ENCODE assay signal across 20 cellular contexts in genomic region chr1:53408013-53408754, GRCh38. TPM values are rescaled to one million over a fixed set of nuclear protein-coding genes. Genes with fewer than 3 reads are reported as not detected.
A peak's percentile ranks its signal among the peaks of the same experiment; 100 is the strongest.
DNase-seq lines count a peak whose midpoint lies in the region; ATAC-seq, FAIRE-seq and TF ChIP-seq lines count a peak whose summit lies in the region.
"Had no signal": no experiment of that assay in that cellular context is flagged by ENCODE, and none has a peak within 500 bp of the region (broad histone marks: within the 10 kb centered on the region; RNA-seq: fewer than 3 reads in every experiment).

No MANE protein-coding gene starts in this region.

- BruUV-seq in Calu3 (replicated peaks; lab: Mats Ljungman, UMichigan) (no TSS peak), HepG2 (replicated peaks; lab: Mats Ljungman, UMichigan) (no TSS peak)

- no peak for FAIRE-seq in HepG2 (lab: Jason Lieb, UNC)
- FAIRE-seq: bronchial epithelial cell, TTC549 had no signal

- H3K4me3 ChIP-seq in HepG2 (replicated peaks in 1 of 3; ENCODE audit: insufficient read depth in 1 of 3, low read depth in 2 of 3, low read length in 3 of 3), result no peak overlapping the region
- H3K4me3 ChIP-seq: left ventricle myocardium inferior, tibial artery had no signal

- H3K27me3 Mint-ChIP-seq in activated CD8-positive, alpha-beta T cell treated with anti-CD3 and anti-CD28 coated beads, Interleukin-2, amount 10 ng/mL, durations not matched to agents 7 days and 5 days (ENCODE audit: low read depth), result peaks cover 5% of the 10 kb centered on the region
- H3K27me3 Mint-ChIP-seq in CD14-positive monocyte (ENCODE audit: low read depth in 3 of 3), result peaks cover 0 to 10% (median 3%) of the 10 kb centered on the region in 3 donors
- H3K27me3 Mint-ChIP-seq in Calu3 (ENCODE audit: unreplicated experiment), result peaks cover 51% of the 10 kb centered on the region

- H3K4me2 ChIP-seq in HepG2 (ENCODE audit: low read depth, low read length), result no peak overlapping the region

- no peaks in the 10 kb centered on the region for H3K79me2 ChIP-seq in HepG2 (ENCODE audit: insufficient read depth, low read length)

- intact Hi-C loops in CD14-positive monocyte (cut with micrococcal nuclease) (no loop called here), Calu3 (cut with micrococcal nuclease; ENCODE audit: unreplicated experiment) (no loop called here), HepG2 (cut with micrococcal nuclease; ENCODE audit: unreplicated experiment) (no loop called here)

- H3K27me3 ChIP-seq in HepG2 (ENCODE audit: control insufficient read depth in 1 of 2, insufficient read depth in 2 of 2, low read length in 2 of 2), result peaks cover 7 to 86% of the 10 kb centered on the region in 2 experiments

- no peaks in the 10 kb centered on the region for H3K9me3 ChIP-seq in HepG2 (ENCODE audit: low read length)
- H3K9me3 ChIP-seq: left ventricle myocardium inferior, tibial artery had no signal

- no peaks in the 10 kb centered on the region for H3K9me3 Mint-ChIP-seq in activated CD8-positive, alpha-beta T cell treated with anti-CD3 and anti-CD28 coated beads, Interleukin-2, amount 10 ng/mL, durations not matched to agents 7 days and 5 days (ENCODE audit: insufficient read depth)
- peaks cover 0 to 1% (median 0%) of the 10 kb centered on the region in 7 donors for H3K9me3 Mint-ChIP-seq in CD14-positive monocyte
- no peaks in the 10 kb centered on the region for H3K9me3 Mint-ChIP-seq in Calu3 (ENCODE audit: low read depth, unreplicated experiment)
- H3K9me3 Mint-ChIP-seq: activated naive CD4-positive, alpha-beta T cell treated with anti-CD3 and anti-CD28 coated beads for 36 hours had no signal

- no peak overlapping the region for H2AFZ ChIP-seq in HepG2 (ENCODE audit: low read length)

- no peak for TF ChIP-seq POLR2A in HepG2 (IDR thresholded peaks at IDR 0.05; ENCODE audit: insufficient read depth in 1 of 2, low read depth in 2 of 2, low read length in 2 of 2)

- no peak overlapping the region for H3K27ac ChIP-seq in HepG2 (ENCODE audit: extremely low read length, insufficient read depth, low read length)
- H3K27ac ChIP-seq: left ventricle myocardium inferior, tibial artery had no signal

- no peaks in the 10 kb centered on the region for H3K36me3 ChIP-seq in HepG2 (replicated peaks in 1 of 2; ENCODE audit: control insufficient read depth in 1 of 2, insufficient read depth in 2 of 2, low read length in 2 of 2)
- H3K36me3 ChIP-seq: left ventricle myocardium inferior, tibial artery had no signal

- CTCF ChIA-PET in activated CD8-positive, alpha-beta T cell treated with anti-CD3 and anti-CD28 coated beads, Interleukin-2, amount 10 ng/mL, durations not matched to agents 7 days and 5 days (lab: Charles Lee), result interaction anchor here (4.4 kb wide), 1 partner anchor 15 kb away, joined by 13 read pairs; no protein-coding TSS in a partner anchor
- CTCF ChIA-PET in Calu3 (lab: Charles Lee), result no interaction called here
- CTCF ChIA-PET in HepG2 (lab: Yijun Ruan, JAX; ENCODE audit: low intra/inter-chr PET ratio, low total read pairs), result no interaction called here

- H3K36me3 Mint-ChIP-seq in activated CD8-positive, alpha-beta T cell treated with anti-CD3 and anti-CD28 coated beads, Interleukin-2, amount 10 ng/mL, durations not matched to agents 7 days and 5 days (ENCODE audit: low read depth), result no peaks in the 10 kb centered on the region
- H3K36me3 Mint-ChIP-seq in CD14-positive monocyte (no peaks in the 10 kb centered on the region), Calu3 (ENCODE audit: insufficient read depth, unreplicated experiment) (no peaks in the 10 kb centered on the region)

- peak; percentile 42 for DNase-seq in AG20443 (ENCODE audit: low spot score)
- DNase-seq in ELR (ENCODE audit: low read depth), result peak; percentile 64
- DNase-seq in activated CD8-positive, alpha-beta T cell treated with anti-CD3 and anti-CD28 coated beads, Interleukin-2, amount 10 ng/mL, durations not matched to agents 7 days and 5 days, result no peak
- peak; percentile 33 for DNase-seq in mesenteric fat pad (ENCODE audit: low spot score)
- no peak for DNase-seq in CD14-positive monocyte (ENCODE audit: low spot score)
- no peak for DNase-seq in NCI-H1417 treated with DMSO at 0.1 percent for 48 hours (lab: John Stamatoyannopoulos, UW)
- no peak for DNase-seq in Calu3
- DNase-seq in HepG2 (ENCODE audit: low spot score), result no peak
- DNase-seq: activated naive CD4-positive, alpha-beta T cell treated with anti-CD3 and anti-CD28 coated beads for 36 hours; effector CD4-positive, alpha-beta T cell; left ventricle myocardium inferior; NCI-H187 treated with DMSO at 0.1 percent for 48 hours; NCI-H510A; tibial artery had no signal

- in situ Hi-C loops in HepG2 (cut with HindIII; ENCODE audit: extremely low pct_ligation_motif_present, low pct_unique_long_range_greater_than_20kb), result no loop called here

- peak overlapping the region; percentile 32 for H3K27ac Mint-ChIP-seq in activated CD8-positive, alpha-beta T cell treated with anti-CD3 and anti-CD28 coated beads, Interleukin-2, amount 10 ng/mL, durations not matched to agents 7 days and 5 days
- H3K27ac Mint-ChIP-seq in CD14-positive monocyte (no peak overlapping the region), Calu3 (ENCODE audit: unreplicated experiment) (no peak overlapping the region)
- H3K27ac Mint-ChIP-seq: activated naive CD4-positive, alpha-beta T cell treated with anti-CD3 and anti-CD28 coated beads for 36 hours had no signal

- H3K4me1 ChIP-seq in HepG2 (ENCODE audit: insufficient read depth, low read length), result no peaks in the 10 kb centered on the region
- H3K4me1 ChIP-seq: left ventricle myocardium inferior, tibial artery had no signal

- H3K4me3 Mint-ChIP-seq in activated CD8-positive, alpha-beta T cell treated with anti-CD3 and anti-CD28 coated beads, Interleukin-2, amount 10 ng/mL, durations not matched to agents 7 days and 5 days, result no peak overlapping the region
- H3K4me3 Mint-ChIP-seq in CD14-positive monocyte (no peak overlapping the region), Calu3 (ENCODE audit: low read depth, unreplicated experiment) (no peak overlapping the region)
- H3K4me3 Mint-ChIP-seq: activated naive CD4-positive, alpha-beta T cell treated with anti-CD3 and anti-CD28 coated beads for 36 hours had no signal

- TF ChIP-seq CTCF in CD14-positive monocyte (IDR thresholded peaks at IDR 0.05) (no peak), Calu3 (IDR thresholded peaks at IDR 0.05; ENCODE audit: unreplicated experiment) (no peak), HepG2 (CRISPR knock-in tag; IDR thresholded peaks at IDR 0.05) (no peak)

- no peak for TF ChIP-seq RAD21 in HepG2 (CRISPR knock-in tag; IDR thresholded peaks at IDR 0.05)

- no peak overlapping the region for H3K9ac ChIP-seq in HepG2 (ENCODE audit: insufficient read depth, low read depth, low read length)

- H3K4me1 Mint-ChIP-seq in activated CD8-positive, alpha-beta T cell treated with anti-CD3 and anti-CD28 coated beads, Interleukin-2, amount 10 ng/mL, durations not matched to agents 7 days and 5 days (ENCODE audit: low read depth), result peaks cover 33% of the 10 kb centered on the region
- no peaks in the 10 kb centered on the region for H3K4me1 Mint-ChIP-seq in CD14-positive monocyte
- peaks cover 7% of the 10 kb centered on the region for H3K4me1 Mint-ChIP-seq in Calu3 (ENCODE audit: low read depth, unreplicated experiment)

- no peaks in the 10 kb centered on the region for H4K20me1 ChIP-seq in HepG2 (ENCODE audit: insufficient read depth, low read length)

- TF ChIP-seq EP300 in HepG2 (IDR thresholded peaks at IDR 0.05; ENCODE audit: low read depth in 2 of 2, low read length in 2 of 2) (no peak), HepG2 (CRISPR knock-in tag; IDR thresholded peaks at IDR 0.05; ENCODE audit: borderline replicate concordance) (no peak)

- whole genome bisulfite sequencing in HepG2 (ENCODE audit: low lambda C conversion rate), result 13% methylated on average over 2 of the region's 6 CpGs

- no peak for ATAC-seq in activated CD8-positive, alpha-beta T cell treated with anti-CD3 and anti-CD28 coated beads, Interleukin-2, amount 10 ng/mL, durations not matched to agents 7 days and 5 days
- ATAC-seq in HepG2, result no peak

- POLR2A ChIA-PET in activated CD8-positive, alpha-beta T cell treated with anti-CD3 and anti-CD28 coated beads, Interleukin-2, amount 10 ng/mL, durations not matched to agents 7 days and 5 days (lab: Charles Lee), result interaction anchor here (0.6 to 0.8 kb wide), 2 partner anchors 15 to 278 kb away, joined by 3 to 4 read pairs; no protein-coding TSS in a partner anchor
- POLR2A ChIA-PET in HepG2 (lab: Yijun Ruan, JAX), result no interaction called here

TF ChIP-seq in HepG2, 621 proteins besides CTCF, POLR2A, EP300 and RAD21:
- no peak for TF ChIP-seq ZNF652 (CRISPR knock-in tag; IDR thresholded peaks at IDR 0.05; ENCODE audit: borderline replicate concordance, low read depth)

RNA-seq across cellular contexts. Expression of gene DMRTB1, which starts 51.0 kb away (rescaled TPM):
- not detected for total RNA-seq in activated CD8-positive, alpha-beta T cell treated with anti-CD3 and anti-CD28 coated beads, Interleukin-2, amount 10 ng/mL, durations not matched to agents 7 days and 5 days
- total RNA-seq in mesenteric fat pad (not detected), Calu3 (2022) (not detected in 2 replicates), HepG2 (2016; rRNA removed; fragmentation: Illumina TruSeq; extraction: Trizol) (not detected in 2 replicates)
- polyA plus RNA-seq in CD14-positive monocyte (not detected), HepG2 (2011; rRNA removed) (not detected in 2 replicates)
- not detected in 2 replicates for total RNA-seq in HepG2 (2016; cell fraction: cytosol; rRNA removed; fragmentation: Illumina TruSeq; extraction: Trizol; ENCODE audit: low read depth)
- not detected in 2 replicates for total RNA-seq in HepG2 (2016; cell fraction: insoluble cytoplasmic fraction; rRNA removed; fragmentation: Illumina TruSeq; extraction: Trizol)
- total RNA-seq in HepG2 (2016; cell fraction: membrane; rRNA removed; fragmentation: Illumina TruSeq; extraction: Trizol), result not detected in 2 replicates
- not detected in 2 replicates for total RNA-seq in HepG2 (2016; cell fraction: nucleus; rRNA removed; fragmentation: Illumina TruSeq; extraction: Trizol)
- polyA plus RNA-seq in HepG2 (2011; cell fraction: cytosol; rRNA removed), result not detected in 2 replicates
- polyA plus RNA-seq in HepG2 (2011; cell fraction: nucleus; rRNA removed), result not detected in 2 replicates
- polyA plus RNA-seq in HepG2 (2012), result not detected in 2 replicates
- polyA plus RNA-seq in HepG2 (2016; cell fraction: cytosol; fragmentation: Illumina TruSeq; extraction: Trizol; ENCODE audit: low read depth), result not detected in 2 replicates
- not detected in 2 replicates for polyA plus RNA-seq in HepG2 (2016; cell fraction: insoluble cytoplasmic fraction; fragmentation: Illumina TruSeq; extraction: Trizol; ENCODE audit: low read depth)
- not detected in 2 replicates for polyA plus RNA-seq in HepG2 (2016; cell fraction: membrane; fragmentation: Illumina TruSeq; extraction: Trizol; ENCODE audit: low read depth)
- not detected in 2 replicates for polyA plus RNA-seq in HepG2 (2016; cell fraction: nucleus; fragmentation: Illumina TruSeq; extraction: Trizol; ENCODE audit: insufficient read depth, low read depth)
- not detected in 2 replicates for polyA minus RNA-seq in HepG2 (2011; rRNA and poly(A)+ RNA removed; ENCODE audit: low replicate concordance)
- not detected in 2 replicates for polyA minus RNA-seq in HepG2 (2011; cell fraction: cytosol; rRNA and poly(A)+ RNA removed)
- not detected in 2 replicates for polyA minus RNA-seq in HepG2 (2011; cell fraction: nucleus; rRNA and poly(A)+ RNA removed)
- total RNA-seq: activated CD8-positive, alpha-beta memory T cell treated with anti-CD3 and anti-CD28 coated beads for 36 hours; activated naive CD4-positive, alpha-beta T cell treated with anti-CD3 and anti-CD28 coated beads for 36 hours; bronchial epithelial cell; left ventricle myocardium inferior; myocyte; renal cortical epithelial cell; SK-MEL-5 had no signal

Comparison
In these comparisons a context has a peak if more than half of its experiments do, and no peak if none do; other contexts are left out.
1. DNase-seq: peak in AG20443 (single experiment), ELR (single experiment) and mesenteric fat pad (single experiment); none in activated CD8-positive, alpha-beta T cell treated with anti-CD3 and anti-CD28 coated beads, Interleukin-2, amount 10 ng/mL, durations not matched to agents 7 days and 5 days (single experiment), CD14-positive monocyte (single experiment), NCI-H1417 treated with DMSO at 0.1 percent for 48 hours (single experiment), Calu3 (single experiment) and HepG2 (single experiment).